In genomic region chr22:24289138-24289537, GRCh38 we compare ENCODE assay signal across 11 cellular contexts. TPM values are rescaled to one million over a fixed set of nuclear protein-coding genes. Genes with fewer than 3 reads are reported as not detected.
DNase-seq lines count a peak whose midpoint lies in the region; ATAC-seq and TF ChIP-seq lines count a peak whose summit lies in the region.
"Had no signal": no experiment of that assay in that cellular context is flagged by ENCODE, and none has a peak within 500 bp of the region (broad histone marks: within the 10 kb centered on the region; RNA-seq: fewer than 3 reads in every experiment).

No MANE protein-coding gene starts in this region.

- H3K27ac ChIP-seq in HUES48 (ENCODE audit: low read depth, low read length) (peak overlapping the region; percentile 40), lower lobe of right lung (peak overlapping the region; percentile 15), upper lobe of right lung (peak overlapping the region; percentile 61)

- H3K4me3 ChIP-seq in HUES48 (ENCODE audit: low read depth, low read length) (no peak overlapping the region), choroid plexus epithelial cell (ENCODE audit: low read depth, low read length) (no peak overlapping the region), lower lobe of right lung (no peak overlapping the region), upper lobe of right lung (peak overlapping the region; percentile 1)
- H3K4me3 ChIP-seq: skin epidermis had no signal

- TF ChIP-seq CTCF in choroid plexus epithelial cell (conservative IDR thresholded peaks at IDR 0.05; ENCODE audit: low read depth, low read length) (no peak), lower lobe of right lung (IDR thresholded peaks at IDR 0.05) (no peak), upper lobe of right lung (IDR thresholded peaks at IDR 0.05) (no peak)

- DNase-seq in choroid plexus epithelial cell (ENCODE audit: low read depth) (peak; percentile 63), lower lobe of right lung (no peak), upper lobe of right lung (no peak), nucleus accumbens (lab: John Stamatoyannopoulos, UW) (no peak), NCI-H345 treated with DMSO at 0.1 percent for 48 hours (lab: John Stamatoyannopoulos, UW; ENCODE audit: unreplicated experiment) (no peak), NCI-H1105 treated with DMSO at 0.1 percent for 48 hours (lab: John Stamatoyannopoulos, UW) (no peak)
- DNase-seq: activated T-cell treated with anti-CD3 and anti-CD28 coated beads, Interleukin-2, amount 50 U/mL, for 72 hours; MM.1S had no signal

- H3K36me3 ChIP-seq in HUES48 (ENCODE audit: control insufficient read depth, insufficient read depth, low read length) (no peaks in the 10 kb centered on the region), lower lobe of right lung (no peaks in the 10 kb centered on the region), upper lobe of right lung (no peaks in the 10 kb centered on the region)

- peak; percentile 63 for ATAC-seq in lower lobe of right lung
- peak; percentile 50 for ATAC-seq in upper lobe of right lung
- ATAC-seq: activated T-cell treated with anti-CD3 and anti-CD28 coated beads, Interleukin-2, amount 50 U/mL, for 72 hours had no signal

- intact Hi-C loops in lower lobe of right lung (cut with DNase I) (no loop called here), upper lobe of right lung (cut with DNase I) (no loop called here)

- no peak overlapping the region for H3K9ac ChIP-seq in HUES48 (ENCODE audit: low read depth, low read length)

- H3K27me3 ChIP-seq in HUES48 (ENCODE audit: control insufficient read depth, insufficient read depth, low read length) (no peaks in the 10 kb centered on the region), lower lobe of right lung (ENCODE audit: low read depth) (no peaks in the 10 kb centered on the region), upper lobe of right lung (no peaks in the 10 kb centered on the region)

- H3K9me3 ChIP-seq in HUES48 (ENCODE audit: control insufficient read depth, insufficient read depth, low read length): no peaks in the 10 kb centered on the region
- no peaks in the 10 kb centered on the region for H3K9me3 ChIP-seq in lower lobe of right lung
- H3K9me3 ChIP-seq in upper lobe of right lung: no peaks in the 10 kb centered on the region

- H3K4me1 ChIP-seq in HUES48 (ENCODE audit: control insufficient read depth, insufficient read depth, low read length) (peaks cover 7% of the 10 kb centered on the region), lower lobe of right lung (peaks cover 58% of the 10 kb centered on the region), upper lobe of right lung (peaks cover 49% of the 10 kb centered on the region)

RNA-seq across cellular contexts. Expression of gene SPECC1L, which starts 18.5 kb away (rescaled TPM):
- 69.9 TPM for total RNA-seq in lower lobe of right lung
- total RNA-seq in upper lobe of right lung: 87.1 TPM

RNA-seq across cellular contexts. Expression of gene GGT5, which starts 44.3 kb away (rescaled TPM):
- 29.4 TPM for total RNA-seq in lower lobe of right lung
- 66.5 TPM for total RNA-seq in upper lobe of right lung
- total RNA-seq: H1 had no signal
